In the genomic region with DNA sequence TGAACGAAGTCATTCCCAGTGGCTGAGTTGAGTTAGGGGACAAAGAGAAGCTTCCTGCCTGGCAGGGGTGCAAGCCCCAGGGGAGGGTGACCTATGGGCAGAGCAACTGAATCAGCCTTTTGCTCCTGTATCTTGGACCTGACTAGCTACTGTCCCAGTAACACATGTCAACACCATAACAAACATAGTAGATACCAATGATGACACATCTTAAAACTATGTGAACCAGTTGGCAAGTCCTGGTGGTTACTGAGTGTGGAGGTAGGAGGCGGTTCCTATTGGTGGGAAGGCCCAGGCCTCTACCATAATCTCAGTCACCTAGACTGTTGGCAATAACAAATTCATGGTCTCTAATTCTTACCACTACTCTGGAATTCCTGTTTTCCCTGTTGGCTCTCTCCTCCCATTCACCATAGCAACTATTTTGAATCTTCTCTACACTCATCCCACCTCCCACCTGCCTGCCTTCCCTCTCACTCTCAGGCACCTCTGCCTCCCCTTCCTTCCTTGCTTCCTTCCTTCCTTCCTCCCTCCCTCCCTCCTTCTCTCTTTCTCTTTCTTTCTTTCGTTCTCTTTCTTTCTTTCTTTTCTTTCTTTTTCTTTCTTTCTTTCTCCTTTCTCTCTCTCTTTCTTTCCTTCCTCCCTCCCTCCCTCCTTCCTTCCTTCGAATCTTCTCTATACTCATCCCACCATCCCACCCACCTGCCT, we compare ENCODE assay signal across 10 cellular contexts. TPM values are rescaled to one million over a fixed set of nuclear protein-coding genes. Genes with fewer than 3 reads are reported as not detected.
DNase-seq lines count a peak whose midpoint lies in the region; ATAC-seq and TF ChIP-seq lines count a peak whose summit lies in the region.
"Had no signal": no experiment of that assay in that cellular context is flagged by ENCODE, and none has a peak within 500 bp of the region (broad histone marks: within the 10 kb centered on the region; RNA-seq: fewer than 3 reads in every experiment).

No MANE protein-coding gene starts in this region.

- no peaks in the 10 kb centered on the region for H3K27me3 Mint-ChIP-seq in naive thymus-derived CD8-positive, alpha-beta T cell

- ATAC-seq in left lobe of liver (peak; percentile 66), GM19455 (IDR thresholded peaks at IDR 0.05; ENCODE audit: unreplicated experiment) (no peak)
- no peak for ATAC-seq in naive thymus-derived CD8-positive, alpha-beta T cell

- H3K4me1 ChIP-seq in spleen, result peaks cover 14 to 35% (median 21%) of the 10 kb centered on the region in 6 donors

- peaks cover 39 to 74% (median 60%) of the 10 kb centered on the region in 4 donors for H3K4me1 Mint-ChIP-seq in naive thymus-derived CD8-positive, alpha-beta T cell

- intact Hi-C loops in spleen (cut with DNase I; ENCODE audit: low total_unique reads), result no loop called here

- POLR2A ChIA-PET in naive thymus-derived CD8-positive, alpha-beta T cell (lab: Charles Lee), result no interaction called here

- H3K36me3 Mint-ChIP-seq in naive thymus-derived CD8-positive, alpha-beta T cell, result no peaks in the 10 kb centered on the region

- H3K9me3 Mint-ChIP-seq in naive thymus-derived CD8-positive, alpha-beta T cell, result peaks cover 0 to 9% (median 0%) of the 10 kb centered on the region in 9 donors

- H3K27me3 ChIP-seq in spleen (replicated peaks in 1 of 7), result no peaks in the 10 kb centered on the region
- H3K27me3 ChIP-seq: neutrophil had no signal

- H3K36me3 ChIP-seq in spleen, result no peaks in the 10 kb centered on the region
- H3K36me3 ChIP-seq: neutrophil had no signal

- no peak overlapping the region for H3K4me3 ChIP-seq in spleen

- H3K9me3 ChIP-seq in spleen, result no peaks in the 10 kb centered on the region
- H3K9me3 ChIP-seq: neutrophil had no signal

- H3K27ac Mint-ChIP-seq in naive thymus-derived CD8-positive, alpha-beta T cell, result peak overlapping the region in 2 of 10 donors; percentile 44 to 46

- WGBS in spleen, 5 donors, result 72 to 83% (median 76%) methylated on average over 4 of the region's 4 CpGs

- no peak overlapping the region for H3K27ac ChIP-seq in spleen
- H3K27ac ChIP-seq: neutrophil had no signal

- DNase-seq in CD1c-positive myeloid dendritic cell (ENCODE audit: extremely low spot score), result peak; percentile 12
- DNase-seq in HuH-7.5 (ENCODE audit: low spot score), result peak; percentile 30
- DNase-seq in astrocyte of the hippocampus (ENCODE audit: low read depth, low spot score), result peak; percentile 96
- DNase-seq in left lobe of liver (ENCODE audit: low spot score), result peak; percentile 54
- no peak for DNase-seq in NCI-H510A treated with DMSO at 0.1 percent for 48 hours (lab: John Stamatoyannopoulos, UW)
- no peak for DNase-seq in naive thymus-derived CD8-positive, alpha-beta T cell
- DNase-seq in spleen, result no peak
- DNase-seq: NCI-H1436 had no signal

- no peak for TF ChIP-seq CTCF in spleen (IDR thresholded peaks at IDR 0.05 in 8 of 11, conservative IDR thresholded peaks at IDR 0.05 in 3 of 11)

- H3K4me3 Mint-ChIP-seq in naive thymus-derived CD8-positive, alpha-beta T cell, result peak overlapping the region in 1 of 10 donors; percentile 56

- no peak for TF ChIP-seq POLR2A in spleen (IDR thresholded peaks at IDR 0.05)

RNA-seq across cellular contexts. Expression of gene P2RX7, which starts 8.1 kb away (rescaled TPM):
- total RNA-seq in left lobe of liver (3.5 TPM), spleen (10 to 100 TPM in 3 of 7 donors, 1 to 10 TPM in 4; 7.7 to 12.3 (median 9.7) TPM)
- total RNA-seq in naive thymus-derived CD8-positive, alpha-beta T cell, result 1 to 10 TPM; 4.3 to 4.5 TPM
- 1 to 10 TPM; 3.2 to 6.9 (median 6.6) TPM for polyA plus RNA-seq in naive thymus-derived CD8-positive, alpha-beta T cell
- polyA plus RNA-seq in spleen, result 1 to 10 TPM; 1.8 to 5.2 (median 3.7) TPM

Comparison
In these comparisons a context has a peak if more than half of its experiments do, and no peak if none do; other contexts are left out.
1. DNase-seq: peak in CD1c-positive myeloid dendritic cell (single experiment), HuH-7.5 (single experiment), astrocyte of the hippocampus (single experiment) and left lobe of liver (single experiment); none in NCI-H510A treated with DMSO at 0.1 percent for 48 hours (single experiment), naive thymus-derived CD8-positive, alpha-beta T cell (0 of 10) and spleen (single experiment).